In genomic region chr15:50879016-50879415, GRCh38 we compare ENCODE assay signal across 1 cellular context.
TF ChIP-seq lines count a peak whose summit lies in the region.

No MANE protein-coding gene starts in this region.

TF ChIP-seq in GM12878, 131 proteins besides CTCF, POLR2A, EP300 and RAD21 (continued from another document):
- TF ChIP-seq CEBPZ (IDR thresholded peaks at IDR 0.05; ENCODE audit: low read depth, low read length) (no peak), IRF4 (IDR thresholded peaks at IDR 0.05; ENCODE audit: low read depth, low read length) (no peak), PBX3 (IDR thresholded peaks at IDR 0.05; ENCODE audit: insufficient replicate concordance, low read depth, low read length) (peak; percentile 28), FOXM1 (IDR thresholded peaks at IDR 0.05; ENCODE audit: low read depth, low read length) (0 out of 2 replicates have a peak, but pooled peaks have one; percentile 32), YY1 (IDR thresholded peaks at IDR 0.05; ENCODE audit: low read depth, low read length) (no peak), EED (IDR thresholded peaks at IDR 0.05; ENCODE audit: low read depth) (peak; percentile 74), IKZF1 (conservative IDR thresholded peaks at IDR 0.05) (peak; percentile 78), NBN (IDR thresholded peaks at IDR 0.05) (0 out of 2 replicates have a peak, but pooled peaks have one; percentile 12), NKRF (conservative IDR thresholded peaks at IDR 0.05) (no peak), ZBED1 (IDR thresholded peaks at IDR 0.05; ENCODE audit: borderline replicate concordance) (no peak), ATF7 (IDR thresholded peaks at IDR 0.05; ENCODE audit: low read depth) (peak; percentile 92), MTA2 (IDR thresholded peaks at IDR 0.05; ENCODE audit: low read depth) (peak; percentile 75; the same call in 1 of the 2 replicates), MEF2B (IDR thresholded peaks at IDR 0.05; ENCODE audit: partially characterized antibody, poor library complexity, severe bottlenecking) (peak; percentile 43), ESRRA (IDR thresholded peaks at IDR 0.05; ENCODE audit: low read length) (peak; percentile 73; the same call in 1 of the 2 replicates), STAT3 (IDR thresholded peaks at IDR 0.05; ENCODE audit: low read depth, low read length) (peak; percentile 31; the same call in 1 of the 2 replicates), BCL3 (IDR thresholded peaks at IDR 0.05; ENCODE audit: borderline replicate concordance, insufficient read depth, low read depth, low read length, poor library complexity, severe bottlenecking) (no peak), PKNOX1 (IDR thresholded peaks at IDR 0.05) (peak; percentile 89), IKZF2 (IDR thresholded peaks at IDR 0.05) (peak; percentile 82 to 85), ETV6 (conservative IDR thresholded peaks at IDR 0.05 in 1 of 2, IDR thresholded peaks at IDR 0.05 in 1 of 2; ENCODE audit: borderline replicate concordance in 1 of 2, low read depth in 1 of 2) (peak in 1 of 2 experiments; percentile 60; a peak in 2 of 4 replicates), DPF2 (IDR thresholded peaks at IDR 0.05) (peak; percentile 72), NFIC (IDR thresholded peaks at IDR 0.05; ENCODE audit: low read depth, low read length) (peak; percentile 16; the same call in 1 of the 2 replicates), RELB (IDR thresholded peaks at IDR 0.05; ENCODE audit: low read depth) (peak; percentile 49; the same call in 1 of the 2 replicates), CREM (IDR thresholded peaks at IDR 0.05; ENCODE audit: low read depth) (peak; percentile 46; the same call in 1 of the 2 replicates), SUPT20H (IDR thresholded peaks at IDR 0.05; ENCODE audit: borderline replicate concordance, control insufficient read depth, low read depth, low read length) (no peak), ATF2 (IDR thresholded peaks at IDR 0.05; ENCODE audit: low read length) (peak; percentile 72), TCF12 (IDR thresholded peaks at IDR 0.05; ENCODE audit: low read depth, low read length) (no peak), JUNB (IDR thresholded peaks at IDR 0.05) (peak; percentile 48)
TF ChIP-seq in GM12878: peak in this region for 22.
